Comparison of ENCODE assay signal across 23 cellular contexts in the genomic region with DNA sequence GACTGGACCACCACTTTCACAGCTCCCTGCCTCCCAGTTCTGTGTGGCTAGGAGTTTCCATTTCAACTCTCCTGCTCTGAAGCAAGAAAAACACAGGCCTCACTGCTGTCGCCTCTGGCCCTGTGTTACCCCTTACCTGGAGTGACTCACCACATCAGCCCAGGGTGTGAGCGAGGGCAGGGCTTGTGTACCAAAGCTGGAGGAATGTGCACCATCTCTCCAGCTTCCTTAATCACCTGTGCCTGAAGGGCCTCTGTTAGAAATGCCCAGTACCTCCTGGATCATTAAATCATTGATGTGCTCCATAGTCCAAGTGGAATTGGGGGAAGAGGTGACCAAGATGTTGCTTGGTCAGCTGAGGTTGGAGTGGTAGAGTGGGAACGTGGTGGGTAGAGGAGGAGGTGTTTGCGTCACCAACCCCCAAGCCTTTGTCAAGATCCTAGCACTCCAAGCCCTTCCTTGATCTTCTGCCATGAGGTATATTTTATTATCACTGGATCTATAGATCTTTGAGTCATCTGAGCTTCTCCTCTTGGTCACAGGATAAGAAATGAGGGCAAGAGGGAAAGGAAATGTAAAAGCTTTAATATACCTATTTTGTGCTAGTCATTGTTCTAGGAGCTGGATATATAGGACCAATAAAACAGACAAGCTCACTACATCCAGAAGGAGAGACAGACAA. TPM values are rescaled to one million over a fixed set of nuclear protein-coding genes. Genes with fewer than 3 reads are reported as not detected.
DNase-seq lines count a peak whose midpoint lies in the region; ATAC-seq and TF ChIP-seq lines count a peak whose summit lies in the region.
"Had no signal": no experiment of that assay in that cellular context is flagged by ENCODE, and none has a peak within 500 bp of the region (broad histone marks: within the 10 kb centered on the region; RNA-seq: fewer than 3 reads in every experiment).

No MANE protein-coding gene starts in this region.

- no peak overlapping the region for H3K27ac Mint-ChIP-seq in chondrocyte (ENCODE audit: unreplicated experiment)
- H3K27ac Mint-ChIP-seq: activated CD8-positive, alpha-beta memory T cell treated with anti-CD3 and anti-CD28 coated beads, Interleukin-2, amount 10 ng/mL, durations not matched to agents 7 days and 5 days had no signal

- peaks cover 2% of the 10 kb centered on the region for H3K36me3 Mint-ChIP-seq in chondrocyte (ENCODE audit: low read depth)
- H3K36me3 Mint-ChIP-seq: activated CD8-positive, alpha-beta memory T cell treated with anti-CD3 and anti-CD28 coated beads, Interleukin-2, amount 10 ng/mL, durations not matched to agents 7 days and 5 days had no signal

- H3K4me1 Mint-ChIP-seq in chondrocyte (ENCODE audit: low read depth) = no peaks in the 10 kb centered on the region
- H3K4me1 Mint-ChIP-seq: activated CD8-positive, alpha-beta memory T cell treated with anti-CD3 and anti-CD28 coated beads, Interleukin-2, amount 10 ng/mL, durations not matched to agents 7 days and 5 days had no signal

- TF ChIP-seq POLR2A in GM18505 (IDR thresholded peaks at IDR 0.05; ENCODE audit: borderline replicate concordance, extremely low read depth, insufficient read depth, insufficient read length) = no peak

- no peak overlapping the region for H3K4me3 Mint-ChIP-seq in chondrocyte (ENCODE audit: unreplicated experiment)
- H3K4me3 Mint-ChIP-seq: activated CD8-positive, alpha-beta memory T cell treated with anti-CD3 and anti-CD28 coated beads, Interleukin-2, amount 10 ng/mL, durations not matched to agents 7 days and 5 days had no signal

- no peak for ATAC-seq in HG03457 (IDR thresholded peaks at IDR 0.05; ENCODE audit: unreplicated experiment)
- no peak for ATAC-seq in GM18505 (IDR thresholded peaks at IDR 0.05; ENCODE audit: unreplicated experiment)
- ATAC-seq: activated CD8-positive, alpha-beta memory T cell treated with anti-CD3 and anti-CD28 coated beads, Interleukin-2, amount 10 ng/mL, durations not matched to agents 7 days and 5 days had no signal

- no peaks in the 10 kb centered on the region for H3K36me3 ChIP-seq in colonic mucosa
- H3K36me3 ChIP-seq: BLaER1 had no signal

- H3K9me3 Mint-ChIP-seq in chondrocyte (ENCODE audit: low read depth) = peaks cover 7% of the 10 kb centered on the region

- H3K27ac ChIP-seq in colonic mucosa = peak overlapping the region; percentile 56
- H3K27ac ChIP-seq: BLaER1, parathyroid adenoma, testis had no signal

- H3K9ac ChIP-seq in colonic mucosa (ENCODE audit: low read depth in 2 of 2, low read length in 2 of 2) = peak overlapping the region in 1 of 2 donors; percentile 22
- H3K9ac ChIP-seq: BLaER1, parathyroid adenoma had no signal

- no peaks in the 10 kb centered on the region for H3K4me1 ChIP-seq in colonic mucosa
- H3K4me1 ChIP-seq: parathyroid adenoma, testis had no signal

- TF ChIP-seq CTCF in colonic mucosa (IDR thresholded peaks at IDR 0.05) (no peak), chondrocyte (IDR thresholded peaks at IDR 0.05) (no peak)

- no peaks in the 10 kb centered on the region for H3K9me3 ChIP-seq in colonic mucosa
- H3K9me3 ChIP-seq: testis had no signal

- H3K27me3 ChIP-seq in colonic mucosa = no peaks in the 10 kb centered on the region
- H3K27me3 ChIP-seq: BLaER1, testis had no signal

- peak; percentile 30 for DNase-seq in SIG-M5 treated with dmso at 0.1 percent for 504 hours (lab: John Stamatoyannopoulos, UW; ENCODE audit: unreplicated experiment)
- no peak for DNase-seq in SIG-M5 (lab: John Stamatoyannopoulos, UW)
- peak; percentile 85 for DNase-seq in colonic mucosa
- peak; percentile 83 for DNase-seq in mucosa of gallbladder (ENCODE audit: low spot score)
- DNase-seq in activated T-cell treated with anti-CD3 and anti-CD28 coated beads, Interleukin-2, amount 50 U/mL, for 48 hours = no peak
- DNase-seq in chondrocyte (ENCODE audit: low spot score) = no peak
- DNase-seq: activated CD8-positive, alpha-beta memory T cell treated with anti-CD3 and anti-CD28 coated beads, Interleukin-2, amount 10 ng/mL, durations not matched to agents 7 days and 5 days; activated effector memory CD4-positive, alpha-beta T cell treated with anti-CD3 and anti-CD28 coated beads, Interleukin-2, amount 50 U/mL, for 16 hours; amniotic stem cell; cerebellar nuclear complex; DMS 273 treated with DMSO at 0.1 percent for 48 hours; GOT3; hypothalamus; Kasumi-1; NCI-H1436; stimulated activated CD4-positive, alpha-beta T cell treated with anti-CD3 and anti-CD28 coated beads, Interleukin-4, amount 100 ng/mL, for 4 hours; stimulated activated CD8-positive, alpha-beta memory T cell treated with anti-CD3 and anti-CD28 coated beads, Interleukin-4, amount 100 ng/mL, for 48 hours; testis had no signal

- intact Hi-C loops in colonic mucosa (cut with DNase I) = no loop called here

- H3K4me3 ChIP-seq in colonic mucosa = no peak overlapping the region
- H3K4me3 ChIP-seq: BLaER1, smooth muscle cell, testis had no signal

- no peaks in the 10 kb centered on the region for H3K27me3 Mint-ChIP-seq in chondrocyte (ENCODE audit: low read depth)

RNA-seq across cellular contexts. Expression of gene SSPN, which starts 51.3 kb away (rescaled TPM):
- total RNA-seq in colonic mucosa (10 to 100 TPM in 1 of 2 donors, 1 to 10 TPM in 1; 8.5 to 13.5 TPM), mucosa of gallbladder (64.4 TPM), chondrocyte (38.9 to 42.9 TPM (median 39.2 TPM) in 3 replicates)
- total RNA-seq: activated CD8-positive, alpha-beta memory T cell treated with anti-CD3 and anti-CD28 coated beads, Interleukin-2, amount 10 ng/mL, durations not matched to agents 7 days and 5 days had no signal

Comparison
In these comparisons a context has a peak if more than half of its experiments do, and no peak if none do; other contexts are left out.
1. DNase-seq: peak in SIG-M5 treated with dmso at 0.1 percent for 504 hours (single experiment), colonic mucosa (single experiment) and mucosa of gallbladder (single experiment); none in SIG-M5 (single experiment), activated T-cell treated with anti-CD3 and anti-CD28 coated beads, Interleukin-2, amount 50 U/mL, for 48 hours (0 of 2) and chondrocyte (single experiment).